8 cellular contexts compared by ENCODE assay signal in genomic region chr2:20350753-20351554, GRCh38. TPM values are rescaled to one million over a fixed set of nuclear protein-coding genes. Genes with fewer than 3 reads are reported as not detected.
A peak's percentile ranks its signal among the peaks of the same experiment; 100 is the strongest.
DNase-seq lines count a peak whose midpoint lies in the region; ATAC-seq, FAIRE-seq and TF ChIP-seq lines count a peak whose summit lies in the region.

Gene PUM2 (minus strand): TSS chr2:20350844. CDS start chr2:20327360, 23,484 bp downstream.

- H3K36me3 ChIP-seq in IMR-90 (ENCODE audit: control insufficient read depth, insufficient read depth, low read length), result no peaks in the 10 kb centered on the region
- peaks cover 38% of the 10 kb centered on the region for H3K36me3 ChIP-seq in OCI-LY7 (ENCODE audit: insufficient read depth, low read length)
- peaks cover 0 to 3% of the 10 kb centered on the region in 2 experiments for H3K36me3 ChIP-seq in endothelial cell of umbilical vein (ENCODE audit: control insufficient read depth in 2 of 2, extremely low read depth in 1 of 2, insufficient read depth in 2 of 2, low read length in 2 of 2)

- peak within 1 kb of the TSS; percentile 63; the same call in 1 of the 3 replicates for H2BK15ac ChIP-seq in IMR-90 (ENCODE audit: low read depth, low read length)

- H3K79me1 ChIP-seq in IMR-90 (ENCODE audit: low read depth in 1 of 2, low read length in 2 of 2), result peaks cover 0 to 30% of the 10 kb centered on the region in 2 experiments; a peak in 3 of 4 replicates

- 0% methylated on average over 37 of the region's 70 CpGs; no CpG with 5 or more reads in 1 of the 2 experiments for WGBS in IMR-90 (ENCODE audit: extremely low coverage in 2 of 2, insufficient read length in 1 of 2), 2 experiments

- peaks cover 8% of the 10 kb centered on the region for H3K9me1 ChIP-seq in IMR-90 (ENCODE audit: insufficient read depth, low read length)
- no peaks in the 10 kb centered on the region for H3K9me1 ChIP-seq in endothelial cell of umbilical vein (replicated peaks; ENCODE audit: control insufficient read depth, extremely low read depth, insufficient read depth, low read length)

- H3K4me1 ChIP-seq in IMR-90 (ENCODE audit: control insufficient read depth, insufficient read depth, low read length) (peaks cover 10% of the 10 kb centered on the region), OCI-LY7 (ENCODE audit: insufficient read depth, low read length, poor library complexity, severe bottlenecking) (peaks cover 43% of the 10 kb centered on the region), endothelial cell of umbilical vein (ENCODE audit: control insufficient read depth, extremely low read depth, insufficient read depth, low read length) (peaks cover 31% of the 10 kb centered on the region)

- H2BK5ac ChIP-seq in IMR-90 (ENCODE audit: low read depth, low read length, poor library complexity, severe bottlenecking), result peak within 1 kb of the TSS; percentile 97

- H3K27me3 ChIP-seq in IMR-90 (ENCODE audit: control insufficient read depth, insufficient read depth, low read length) (no peaks in the 10 kb centered on the region), endothelial cell of umbilical vein (ENCODE audit: control insufficient read depth in 2 of 2, insufficient read depth in 2 of 2, low read length in 2 of 2) (no peaks in the 10 kb centered on the region)

- no peak within 1 kb of the TSS for H2BK20ac ChIP-seq in IMR-90 (ENCODE audit: low read depth, low read length)

- TF ChIP-seq POLR2A in IMR-90 (IDR thresholded peaks at IDR 0.05; ENCODE audit: low read depth, low read length) (no peak; the same call in 1 of the 2 replicates), endothelial cell of umbilical vein (IDR thresholded peaks at IDR 0.05; ENCODE audit: low read depth, low read length) (peak; percentile 92)

- TF ChIP-seq CTCF in IMR-90 (conservative IDR thresholded peaks at IDR 0.05; ENCODE audit: low read depth, low read length) (no peak), OCI-LY7 (conservative IDR thresholded peaks at IDR 0.05; ENCODE audit: low read length) (0 out of 2 replicates have a peak, but pooled peaks have one; percentile 21), endothelial cell of umbilical vein (IDR thresholded peaks at IDR 0.05; ENCODE audit: extremely low read depth in 1 of 2, insufficient read depth in 1 of 2, low read depth in 1 of 2, low read length in 2 of 2) (no peak)

- peak within 1 kb of the TSS; percentile 97 for H3K14ac ChIP-seq in IMR-90 (replicated peaks; ENCODE audit: low read depth, low read length)

- H4K8ac ChIP-seq in IMR-90 (ENCODE audit: low read depth in 2 of 2, low read length in 2 of 2), result peak within 1 kb of the TSS; percentile 94 to 98

- H3K4me2 ChIP-seq in IMR-90 (ENCODE audit: low read depth, low read length), result peak within 1 kb of the TSS; percentile 83
- H3K4me2 ChIP-seq in OCI-LY7 (ENCODE audit: low read length), result peak within 1 kb of the TSS; percentile 83
- peak within 1 kb of the TSS; percentile 99 for H3K4me2 ChIP-seq in endothelial cell of umbilical vein (ENCODE audit: insufficient read depth, low read length)

- peak within 1 kb of the TSS; percentile 98 for H3K4ac ChIP-seq in IMR-90 (ENCODE audit: low read depth, low read length)

- DNase-seq in DMS 273 treated with DMSO at 0.1 percent for 48 hours (lab: John Stamatoyannopoulos, UW), result peak; percentile 91
- DNase-seq in IMR-90, result peak; percentile 94
- peak; percentile 97 for DNase-seq in OCI-LY7 (ENCODE audit: low spot score)
- DNase-seq in activated T-cell treated with anti-CD3 and anti-CD28 coated beads for 1 hour (ENCODE audit: low read depth), result peak; percentile 89
- peak; percentile 98 for DNase-seq in endothelial cell of umbilical vein (ENCODE audit: low read depth, low spot score)
- peak; percentile 91 for DNase-seq in midbrain (lab: John Stamatoyannopoulos, UW)
- peak; percentile 95 to 96 for DNase-seq in stimulated activated CD8-positive, alpha-beta memory T cell treated with anti-CD3 and anti-CD28 coated beads, Interleukin-15, amount 100 ng/mL, for 48 hours (ENCODE audit: low read depth in 2 of 2)

- peak within 1 kb of the TSS; percentile 98 for H3K9ac ChIP-seq in IMR-90 (ENCODE audit: low read depth, low read length)
- peak within 1 kb of the TSS; percentile 95 for H3K9ac ChIP-seq in endothelial cell of umbilical vein (replicated peaks; ENCODE audit: extremely low read depth, insufficient read depth, low read length)

- H2AK5ac ChIP-seq in IMR-90 (ENCODE audit: low read depth, low read length), result peak within 1 kb of the TSS; percentile 71

- H3K23ac ChIP-seq in IMR-90 (ENCODE audit: low read depth, low read length), result peak within 1 kb of the TSS; percentile 98

- H2AFZ ChIP-seq in IMR-90 (replicated peaks; ENCODE audit: low read length, poor library complexity) (peak within 1 kb of the TSS; percentile 94), OCI-LY7 (ENCODE audit: low read length) (peak within 1 kb of the TSS; percentile 76; the same call in 1 of the 2 replicates), endothelial cell of umbilical vein (ENCODE audit: low read depth, low read length) (peak within 1 kb of the TSS; percentile 92)

- ATAC-seq in GM21529 (IDR thresholded peaks at IDR 0.05; ENCODE audit: unreplicated experiment) (peak; percentile 79), IMR-90 (ENCODE audit: low read depth) (peak; percentile 94)

- in situ Hi-C loops in IMR-90 (cut with MboI; ENCODE audit: low sequenced_read_pairs), result no loop called here

- intact Hi-C loops in IMR-90 (cut with micrococcal nuclease), result loop anchor here (1.0 kb wide), 1 partner anchor 25 kb away; no protein-coding TSS in a partner anchor
- intact Hi-C loops in OCI-LY7 (cut with micrococcal nuclease; ENCODE audit: unreplicated experiment), result loop anchor here (1.0 to 2.0 kb wide), 3 partner anchors 244 to 450 kb away; partner anchors contain the start of genes LAPTM4A and TTC32
- intact Hi-C loops in endothelial cell of umbilical vein (cut with micrococcal nuclease), result loop anchor here (1.0 to 5.0 kb wide), 2 partner anchors 25 to 299 kb away; partner anchors contain the start of gene LAPTM4A

- H3K4me3 ChIP-seq in IMR-90 (ENCODE audit: insufficient read depth, low read depth, low read length) (peak within 1 kb of the TSS; percentile 99), OCI-LY7 (ENCODE audit: low read depth, low read length, poor library complexity, severe bottlenecking) (peak within 1 kb of the TSS; percentile 82), endothelial cell of umbilical vein (replicated peaks in 1 of 3; ENCODE audit: insufficient read depth in 1 of 3, low read depth in 1 of 3, low read length in 3 of 3) (peak within 1 kb of the TSS; percentile 99 to 100 (median 100))

- H2BK120ac ChIP-seq in IMR-90 (ENCODE audit: low read depth, low read length), result peak within 1 kb of the TSS; percentile 68

- H4K20me1 ChIP-seq in IMR-90 (ENCODE audit: insufficient read depth, low read length), result peaks cover 42% of the 10 kb centered on the region
- peaks cover 35% of the 10 kb centered on the region for H4K20me1 ChIP-seq in OCI-LY7 (ENCODE audit: insufficient read depth, low read length)
- peaks cover 14% of the 10 kb centered on the region for H4K20me1 ChIP-seq in endothelial cell of umbilical vein (replicated peaks; ENCODE audit: control insufficient read depth, extremely low read depth, insufficient read depth, low read length)

- H3K79me2 ChIP-seq in OCI-LY7 (ENCODE audit: insufficient read depth, low read depth, low read length) (peaks cover 49% of the 10 kb centered on the region), endothelial cell of umbilical vein (ENCODE audit: control insufficient read depth, insufficient read depth, low read length) (peaks cover 45% of the 10 kb centered on the region)

- no peaks in the 10 kb centered on the region for H3K9me2 ChIP-seq in OCI-LY7 (ENCODE audit: insufficient read depth, low read length)

- H4K5ac ChIP-seq in IMR-90 (ENCODE audit: low read depth, low read length), result peak within 1 kb of the TSS; percentile 87

- peak within 1 kb of the TSS; percentile 97 for H2AK9ac ChIP-seq in IMR-90 (replicated peaks; ENCODE audit: low read depth, low read length, poor library complexity)

- peak within 1 kb of the TSS; percentile 71 for H3K18ac ChIP-seq in IMR-90 (ENCODE audit: low read depth, low read length)

- TF ChIP-seq RAD21 in IMR-90 (IDR thresholded peaks at IDR 0.05; ENCODE audit: low read length), result no peak

- peak within 1 kb of the TSS; percentile 98 for H3K27ac ChIP-seq in IMR-90 (ENCODE audit: insufficient read depth, low read length)
- H3K27ac ChIP-seq in OCI-LY7 (ENCODE audit: low read depth, low read length, poor library complexity, severe bottlenecking), result peak within 1 kb of the TSS; percentile 91
- peak within 1 kb of the TSS; percentile 88 for H3K27ac ChIP-seq in endothelial cell of umbilical vein (ENCODE audit: insufficient read depth, low read depth, low read length)

- H3K9me3 ChIP-seq in IMR-90 (ENCODE audit: control insufficient read depth, insufficient read depth, low read length) (no peaks in the 10 kb centered on the region), OCI-LY7 (ENCODE audit: low read length) (no peaks in the 10 kb centered on the region), endothelial cell of umbilical vein (replicated peaks; ENCODE audit: control insufficient read depth, insufficient read depth, low read length) (no peaks in the 10 kb centered on the region)

- CTCF ChIA-PET in IMR-90 (lab: Yijun Ruan, JAX) (interaction anchor here (0.6 kb wide), 1 partner anchor 24 kb away, joined by 5 read pairs; no protein-coding TSS in a partner anchor), OCI-LY7 (lab: Charles Lee; ENCODE audit: unreplicated experiment) (no interaction called here), endothelial cell of umbilical vein (lab: Charles Lee) (interaction anchor here (0.7 to 1.4 kb wide), 3 partner anchors 24 to 29 kb away, joined by 3 to 6 read pairs (median 5); no protein-coding TSS in a partner anchor)

- FAIRE-seq in endothelial cell of umbilical vein (lab: Jason Lieb, UNC), result peak; percentile 70

- dilution Hi-C loops in IMR-90 (cut with HindIII; ENCODE audit: low sequenced_read_pairs, unreplicated experiment), result no loop called here
- dilution Hi-C loops in endothelial cell of umbilical vein (cut with MboI; ENCODE audit: extremely low pct_ligation_motif_present, low sequenced_read_pairs), result no loop called here

- peak within 1 kb of the TSS; percentile 90 for H4K91ac ChIP-seq in IMR-90 (ENCODE audit: insufficient read depth, low read depth, low read length)

- H3K56ac ChIP-seq in IMR-90 (ENCODE audit: extremely low read depth, insufficient read depth, low read length), result peak within 1 kb of the TSS; percentile 80

- BruUV-seq in IMR-90 (replicated peaks; lab: Mats Ljungman, UMichigan) (no TSS peak), OCI-LY7 (replicated peaks; lab: Mats Ljungman, UMichigan) (TSS peak; percentile 89), endothelial cell of umbilical vein (replicated peaks; lab: Mats Ljungman, UMichigan) (TSS peak; percentile 80)

- POLR2A ChIA-PET in IMR-90 (lab: Charles Lee; ENCODE audit: unreplicated experiment) (no interaction called here), OCI-LY7 (lab: Charles Lee) (interaction anchor here (0.7 to 0.9 kb wide), 2 partner anchors 9 to 58 kb away, joined by 3 read pairs; no protein-coding TSS in a partner anchor), endothelial cell of umbilical vein (lab: Charles Lee) (no interaction called here)

RNA-seq across cellular contexts. Expression of gene PUM2, which starts in this region (rescaled TPM):
- total RNA-seq in IMR-90 (2012; rRNA removed), result 35.6 and 38.4 TPM in 2 replicates
- polyA plus RNA-seq in IMR-90 (2012; rRNA removed), result 16.4 and 18.8 TPM in 2 replicates
- 4.5 and 6.3 TPM in 2 replicates for polyA plus RNA-seq in IMR-90 (2012; cell fraction: cytosol; rRNA removed)
- polyA plus RNA-seq in IMR-90 (2012; cell fraction: nucleus; rRNA removed; ENCODE audit: low replicate concordance), result 8.0 and 28.7 TPM in 2 replicates
- total RNA-seq in OCI-LY7 (2014; rRNA removed; shearing (Covaris generic)), result 40.4 and 48.2 TPM in 2 replicates
- 116 and 122 TPM in 2 replicates for total RNA-seq in OCI-LY7 (2022)
- 79.2 and 83.7 TPM in 2 replicates for total RNA-seq in endothelial cell of umbilical vein
- 32.9 and 34.6 TPM in 2 replicates for polyA plus RNA-seq in endothelial cell of umbilical vein
- polyA plus RNA-seq in endothelial cell of umbilical vein (2011; cell fraction: cytosol; rRNA removed), result 25.7 and 26.5 TPM in 2 replicates
- 47.8 and 58.0 TPM in 2 replicates for polyA plus RNA-seq in endothelial cell of umbilical vein (2011; cell fraction: nucleus; rRNA removed)
- polyA plus RNA-seq in endothelial cell of umbilical vein (2012), result 39.3 and 44.3 TPM in 2 replicates
- 172 and 191 TPM in 2 replicates for polyA minus RNA-seq in endothelial cell of umbilical vein
- polyA minus RNA-seq in endothelial cell of umbilical vein (2011; cell fraction: cytosol; rRNA and poly(A)+ RNA removed), result 85.0 TPM
- 116 and 160 TPM in 2 replicates for polyA minus RNA-seq in endothelial cell of umbilical vein (2011; cell fraction: nucleus; rRNA and poly(A)+ RNA removed)

Comparison
In these comparisons a context has a peak if more than half of its experiments do, and no peak if none do; other contexts are left out.
1. Peak in every context shown above with its lines: DNase-seq, ATAC-seq, H3K4me3 ChIP-seq and H3K27ac ChIP-seq.